ENCODE assay signal across 7 cellular contexts in the genomic region with DNA sequence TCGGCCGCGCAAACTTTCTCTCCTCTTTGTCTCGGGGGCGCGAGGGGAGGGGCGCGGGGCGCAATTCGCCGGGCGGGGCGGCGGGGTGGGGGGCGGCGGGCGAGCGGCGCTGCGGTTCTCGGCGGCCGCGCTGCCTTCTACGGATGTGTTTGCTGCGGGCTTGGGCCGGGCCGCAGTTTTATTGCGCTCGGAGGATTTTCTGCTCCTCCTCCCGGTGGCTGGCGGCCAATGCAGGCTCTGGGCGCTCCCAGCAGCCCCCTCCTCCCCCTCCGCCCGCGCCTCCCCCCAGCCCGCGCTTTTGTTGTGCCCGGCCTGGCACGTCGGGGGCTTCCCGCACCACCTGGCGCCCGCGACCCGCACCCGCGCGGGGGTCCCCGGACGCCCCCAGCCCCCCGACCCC. TPM values are rescaled to one million over a fixed set of nuclear protein-coding genes. Genes with fewer than 3 reads are reported as not detected.
DNase-seq lines count a peak whose midpoint lies in the region; ATAC-seq, FAIRE-seq and TF ChIP-seq lines count a peak whose summit lies in the region.

Gene TIMP2 (minus strand): TSS at position 154 of the 400 bp plus-strand sequence. CDS start 299 bp downstream, outside the sequence.

- DNase-seq in H54 (ENCODE audit: insufficient read length, low spot score) (peak; percentile 75), NCI-H510A (lab: John Stamatoyannopoulos, UW) (peak; percentile 71), dermis blood vessel endothelial cell (peak; percentile 92), HepG2 (ENCODE audit: low spot score) (peak; percentile 70)
- peak; percentile 57 to 60 for DNase-seq in activated CD4-positive, alpha-beta T cell treated with anti-CD3 and anti-CD28 coated beads, Interleukin-2, amount 50 U/mL, for 4 hours
- peak; percentile 58 for DNase-seq in stimulated activated CD4-positive, alpha-beta T cell treated with anti-CD3 and anti-CD28 coated beads, Interleukin-2, amount 100 ng/mL, for 4 hours (ENCODE audit: low read depth)

- H3K4me3 ChIP-seq in HepG2 (replicated peaks in 1 of 3; ENCODE audit: insufficient read depth in 1 of 3, low read depth in 2 of 3, low read length in 3 of 3), result peak within 1 kb of the TSS; percentile 78 to 82 (median 78)

- peaks cover 51% of the 10 kb centered on the region for H3K4me1 ChIP-seq in HepG2 (ENCODE audit: insufficient read depth, low read length)

- POLR2A ChIA-PET in HepG2 (lab: Yijun Ruan, JAX), result interaction anchor here (1.9 to 2.8 kb wide), 2 partner anchors 9 to 101 kb away, joined by 9 to 10 read pairs; no protein-coding TSS in a partner anchor

- BruUV-seq in HepG2 (replicated peaks; lab: Mats Ljungman, UMichigan), result no TSS peak

- no peaks in the 10 kb centered on the region for H3K36me3 ChIP-seq in HepG2 (replicated peaks in 1 of 2; ENCODE audit: control insufficient read depth in 1 of 2, insufficient read depth in 2 of 2, low read length in 2 of 2)

- H3K27me3 ChIP-seq in HepG2 (ENCODE audit: control insufficient read depth in 1 of 2, insufficient read depth in 2 of 2, low read length in 2 of 2), result peaks cover 6 to 32% of the 10 kb centered on the region in 2 experiments; a peak in 3 of 5 replicates

- 0 out of 2 replicates have a peak, but pooled peaks have one; percentile 23 for TF ChIP-seq CTCF in HepG2 (CRISPR knock-in tag; IDR thresholded peaks at IDR 0.05)

- WGBS in HepG2 (ENCODE audit: low lambda C conversion rate), result 1% methylated on average over 11 of the region's 52 CpGs

- peak within 1 kb of the TSS; percentile 78 for H3K9ac ChIP-seq in HepG2 (ENCODE audit: insufficient read depth, low read depth, low read length)

- no peaks in the 10 kb centered on the region for H3K79me2 ChIP-seq in HepG2 (ENCODE audit: insufficient read depth, low read length)

- in situ Hi-C loops in HepG2 (cut with HindIII; ENCODE audit: extremely low pct_ligation_motif_present, low pct_unique_long_range_greater_than_20kb), result no loop called here

- no peaks in the 10 kb centered on the region for H4K20me1 ChIP-seq in HepG2 (ENCODE audit: insufficient read depth, low read length)

- TF ChIP-seq POLR2A in H54 (IDR thresholded peaks at IDR 0.05; ENCODE audit: low read depth, low read length) (peak; percentile 89), HepG2 (IDR thresholded peaks at IDR 0.05; ENCODE audit: insufficient read depth in 1 of 2, low read depth in 2 of 2, low read length in 2 of 2) (peak; percentile 65 to 84)

- peak; percentile 79 for ATAC-seq in HepG2
- no peak for ATAC-seq in HG03175 (IDR thresholded peaks at IDR 0.05; ENCODE audit: unreplicated experiment)

- no peak for TF ChIP-seq RAD21 in HepG2 (CRISPR knock-in tag; IDR thresholded peaks at IDR 0.05)

- intact Hi-C loops in HepG2 (cut with micrococcal nuclease; ENCODE audit: unreplicated experiment), result loop anchor here (5.0 kb wide), 2 partner anchors 37 to 783 kb away; no protein-coding TSS in a partner anchor

- CTCF ChIA-PET in HepG2 (lab: Yijun Ruan, JAX; ENCODE audit: low intra/inter-chr PET ratio, low total read pairs), result no interaction called here

- no peak within 1 kb of the TSS for H2AFZ ChIP-seq in HepG2 (ENCODE audit: low read length)

- no peaks in the 10 kb centered on the region for H3K9me3 ChIP-seq in HepG2 (ENCODE audit: low read length)

- TF ChIP-seq EP300 in HepG2 (IDR thresholded peaks at IDR 0.05; ENCODE audit: low read depth in 2 of 2, low read length in 2 of 2) (no peak), HepG2 (CRISPR knock-in tag; IDR thresholded peaks at IDR 0.05; ENCODE audit: borderline replicate concordance) (no peak)

- FAIRE-seq in H54 (lab: Jason Lieb, UNC), result no peak
- no peak for FAIRE-seq in HepG2 (lab: Jason Lieb, UNC)

- peak within 1 kb of the TSS; percentile 59 for H3K27ac ChIP-seq in HepG2 (ENCODE audit: extremely low read length, insufficient read depth, low read length)

- H3K4me2 ChIP-seq in HepG2 (ENCODE audit: low read depth, low read length), result peak within 1 kb of the TSS; percentile 98

TF ChIP-seq in HepG2, 621 proteins besides CTCF, POLR2A, EP300 and RAD21 (continues in another document):
- TF ChIP-seq, protein P1, sequence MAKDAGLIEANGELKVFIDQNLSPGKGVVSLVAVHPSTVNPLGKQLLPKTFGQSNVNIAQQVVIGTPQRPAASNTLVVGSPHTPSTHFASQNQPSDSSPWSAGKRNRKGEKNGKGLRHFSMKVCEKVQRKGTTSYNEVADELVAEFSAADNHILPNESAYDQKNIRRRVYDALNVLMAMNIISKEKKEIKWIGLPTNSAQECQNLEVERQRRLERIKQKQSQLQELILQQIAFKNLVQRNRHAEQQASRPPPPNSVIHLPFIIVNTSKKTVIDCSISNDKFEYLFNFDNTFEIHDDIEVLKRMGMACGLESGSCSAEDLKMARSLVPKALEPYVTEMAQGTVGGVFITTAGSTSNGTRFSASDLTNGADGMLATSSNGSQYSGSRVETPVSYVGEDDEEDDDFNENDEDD (CRISPR knock-in tag; IDR thresholded peaks at IDR 0.05; ENCODE audit: borderline replicate concordance), result peak; percentile 65; the same call in 1 of the 2 replicates
- TF ChIP-seq GLI4 (CRISPR knock-in tag; IDR thresholded peaks at IDR 0.05; ENCODE audit: borderline replicate concordance) (no peak), POLR2AphosphoS5 (IDR thresholded peaks at IDR 0.05; ENCODE audit: low read depth, low read length) (peak; percentile 73), NFYB (CRISPR knock-in tag; IDR thresholded peaks at IDR 0.05) (peak; percentile 16; the same call in 1 of the 2 replicates), ZNF263 (CRISPR knock-in tag; IDR thresholded peaks at IDR 0.05) (0 out of 2 replicates have a peak, but pooled peaks have one; percentile 42), POLR2G (IDR thresholded peaks at IDR 0.05; ENCODE audit: low read depth, low read length) (peak; percentile 66), HNF4A (CRISPR knock-in tag; IDR thresholded peaks at IDR 0.05) (no peak), MYC (CRISPR knock-in tag; IDR thresholded peaks at IDR 0.05; ENCODE audit: borderline replicate concordance) (peak; percentile 8; the same call in 1 of the 2 replicates), SP4 (CRISPR knock-in tag; IDR thresholded peaks at IDR 0.05) (0 out of 2 replicates have a peak, but pooled peaks have one; percentile 28), SRF (IDR thresholded peaks at IDR 0.05; ENCODE audit: low read depth, low read length) (no peak), ZNF574 (CRISPR knock-in tag; IDR thresholded peaks at IDR 0.05) (peak; percentile 4; the same call in 1 of the 2 replicates), RBFOX2 (IDR thresholded peaks at IDR 0.05; ENCODE audit: low read depth, low read length) (0 out of 2 replicates have a peak, but pooled peaks have one; percentile 24), DR1 (CRISPR knock-in tag; IDR thresholded peaks at IDR 0.05) (peak; percentile 90; the same call in 1 of the 2 replicates)

RNA-seq across cellular contexts. Expression of gene TIMP2, which starts in this region (rescaled TPM):
- total RNA-seq in dermis blood vessel endothelial cell (57.9 and 95.3 TPM in 2 replicates), HepG2 (2016; rRNA removed; fragmentation: Illumina TruSeq; extraction: Trizol) (2.2 and 3.8 TPM in 2 replicates)
- 1.4 and 1.7 TPM in 2 replicates for total RNA-seq in HepG2 (2016; cell fraction: cytosol; rRNA removed; fragmentation: Illumina TruSeq; extraction: Trizol; ENCODE audit: low read depth)
- total RNA-seq in HepG2 (2016; cell fraction: insoluble cytoplasmic fraction; rRNA removed; fragmentation: Illumina TruSeq; extraction: Trizol), result 1.7 and 3.9 TPM in 2 replicates
- 3.3 and 3.4 TPM in 2 replicates for total RNA-seq in HepG2 (2016; cell fraction: membrane; rRNA removed; fragmentation: Illumina TruSeq; extraction: Trizol)
- total RNA-seq in HepG2 (2016; cell fraction: nucleus; rRNA removed; fragmentation: Illumina TruSeq; extraction: Trizol), result 6.3 and 8.0 TPM in 2 replicates
- 8.5 and 11.7 TPM in 2 replicates for polyA plus RNA-seq in HepG2 (2011; rRNA removed)
- 8.0 and 12.6 TPM in 2 replicates for polyA plus RNA-seq in HepG2 (2011; cell fraction: cytosol; rRNA removed)
- 10.4 and 13.8 TPM in 2 replicates for polyA plus RNA-seq in HepG2 (2011; cell fraction: nucleus; rRNA removed)
- polyA plus RNA-seq in HepG2 (2012), result 25.0 and 33.2 TPM in 2 replicates
- polyA plus RNA-seq in HepG2 (2016; cell fraction: cytosol; fragmentation: Illumina TruSeq; extraction: Trizol; ENCODE audit: low read depth), result 3.0 and 3.2 TPM in 2 replicates
- 3.9 and 5.4 TPM in 2 replicates for polyA plus RNA-seq in HepG2 (2016; cell fraction: insoluble cytoplasmic fraction; fragmentation: Illumina TruSeq; extraction: Trizol; ENCODE audit: low read depth)
- polyA plus RNA-seq in HepG2 (2016; cell fraction: membrane; fragmentation: Illumina TruSeq; extraction: Trizol; ENCODE audit: low read depth), result 4.0 and 5.0 TPM in 2 replicates
- polyA plus RNA-seq in HepG2 (2016; cell fraction: nucleus; fragmentation: Illumina TruSeq; extraction: Trizol; ENCODE audit: insufficient read depth, low read depth), result 18.4 and 18.6 TPM in 2 replicates
- polyA minus RNA-seq in HepG2 (2011; rRNA and poly(A)+ RNA removed; ENCODE audit: low replicate concordance), result 10.0 and 25.5 TPM in 2 replicates
- polyA minus RNA-seq in HepG2 (2011; cell fraction: cytosol; rRNA and poly(A)+ RNA removed), result 11.5 and 14.6 TPM in 2 replicates
- polyA minus RNA-seq in HepG2 (2011; cell fraction: nucleus; rRNA and poly(A)+ RNA removed), result 4.2 and 6.2 TPM in 2 replicates
